ENCODE assay signal across 1 cellular context in the genomic region with DNA sequence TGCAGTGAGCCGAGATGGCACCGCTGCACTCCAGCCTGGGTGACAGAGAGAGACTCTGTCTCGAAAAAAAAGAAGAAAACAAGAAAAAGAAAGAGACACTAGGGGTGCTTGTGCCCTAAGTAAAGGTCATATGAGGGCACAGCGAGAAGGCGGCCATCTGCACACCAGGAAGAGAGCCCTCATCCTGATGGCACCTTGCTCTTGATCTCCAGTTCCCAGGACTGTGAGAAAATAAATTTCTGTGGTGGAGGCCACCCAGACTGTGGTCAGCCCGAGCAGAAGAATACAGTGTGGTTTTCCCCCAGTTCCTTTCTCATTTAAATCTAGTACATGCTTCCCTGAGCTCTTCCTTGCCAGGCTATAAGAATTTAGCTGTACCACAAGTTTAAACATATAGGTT.
TF ChIP-seq lines count a peak whose summit lies in the region.

No MANE protein-coding gene starts in this region.

TF ChIP-seq in IMR-90, 13 proteins besides CTCF, POLR2A, EP300 and RAD21:
- TF ChIP-seq RFX5 (IDR thresholded peaks at IDR 0.05; ENCODE audit: low read depth, low read length) (no peak), NFE2L2 (IDR thresholded peaks at IDR 0.05; ENCODE audit: low read depth, low read length) (no peak), MAZ (IDR thresholded peaks at IDR 0.05; ENCODE audit: borderline replicate concordance, low read depth, low read length) (no peak), SMC3 (IDR thresholded peaks at IDR 0.05; ENCODE audit: low read depth, low read length) (no peak), RCOR1 (IDR thresholded peaks at IDR 0.05; ENCODE audit: insufficient replicate concordance, low read length) (no peak), MXI1 (IDR thresholded peaks at IDR 0.05; ENCODE audit: borderline replicate concordance, low read depth, low read length) (no peak), MAFK (IDR thresholded peaks at IDR 0.05; ENCODE audit: low read depth, low read length) (no peak)
- TF ChIP-seq, protein P1, sequence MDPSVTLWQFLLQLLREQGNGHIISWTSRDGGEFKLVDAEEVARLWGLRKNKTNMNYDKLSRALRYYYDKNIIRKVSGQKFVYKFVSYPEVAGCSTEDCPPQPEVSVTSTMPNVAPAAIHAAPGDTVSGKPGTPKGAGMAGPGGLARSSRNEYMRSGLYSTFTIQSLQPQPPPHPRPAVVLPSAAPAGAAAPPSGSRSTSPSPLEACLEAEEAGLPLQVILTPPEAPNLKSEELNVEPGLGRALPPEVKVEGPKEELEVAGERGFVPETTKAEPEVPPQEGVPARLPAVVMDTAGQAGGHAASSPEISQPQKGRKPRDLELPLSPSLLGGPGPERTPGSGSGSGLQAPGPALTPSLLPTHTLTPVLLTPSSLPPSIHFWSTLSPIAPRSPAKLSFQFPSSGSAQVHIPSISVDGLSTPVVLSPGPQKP (IDR thresholded peaks at IDR 0.05; ENCODE audit: borderline replicate concordance, low read depth, low read length), result no peak
